In the genomic region with DNA sequence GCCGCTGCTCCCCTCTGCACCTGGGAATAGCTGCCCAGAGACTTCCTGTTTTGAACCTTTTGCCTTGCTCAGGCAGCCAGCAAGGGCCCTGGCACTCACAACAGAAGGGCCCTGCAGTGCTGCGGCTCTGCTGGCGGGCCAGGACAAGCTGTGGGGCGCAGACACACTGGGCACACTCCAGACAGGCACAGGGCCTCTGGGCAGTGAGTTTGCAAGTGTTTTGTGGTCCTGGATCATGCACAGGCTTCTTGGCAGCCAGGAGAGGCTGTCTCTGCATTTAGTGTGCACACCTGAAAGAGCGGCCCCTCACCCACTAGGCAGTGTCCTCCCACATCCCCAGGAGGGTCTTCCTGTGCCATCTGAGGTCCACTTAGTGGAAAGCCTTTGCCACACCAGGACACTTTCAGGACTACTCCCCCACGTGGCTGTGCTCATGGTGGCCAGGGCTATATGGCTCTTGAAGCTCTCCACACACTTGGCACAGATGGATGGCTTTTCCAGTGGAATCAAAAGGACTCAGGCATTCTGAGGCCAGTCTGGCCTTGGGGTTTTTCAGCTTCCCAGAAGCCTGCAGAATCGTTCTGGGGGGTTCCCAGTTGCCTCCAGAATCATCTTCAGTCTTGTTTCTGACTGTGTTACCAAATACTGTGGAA, we compare ENCODE assay signal across 16 cellular contexts. TPM values are rescaled to one million over a fixed set of nuclear protein-coding genes. Genes with fewer than 3 reads are reported as not detected.
A peak's percentile ranks its signal among the peaks of the same experiment; 100 is the strongest.
DNase-seq lines count a peak whose midpoint lies in the region; ATAC-seq and TF ChIP-seq lines count a peak whose summit lies in the region.
"Had no signal": no experiment of that assay in that cellular context is flagged by ENCODE, and none has a peak within 500 bp of the region (broad histone marks: within the 10 kb centered on the region; RNA-seq: fewer than 3 reads in every experiment).

No MANE protein-coding gene starts in this region.

- no peaks in the 10 kb centered on the region for H3K9me3 ChIP-seq in OCI-LY7 (ENCODE audit: low read length)
- no peaks in the 10 kb centered on the region for H3K9me3 ChIP-seq in ascending aorta
- H3K9me3 ChIP-seq: esophagus squamous epithelium, pancreas, vagina had no signal

- POLR2A ChIA-PET in OCI-LY7 (lab: Charles Lee), result interaction anchor here (1.2 kb wide), 1 partner anchor 30 kb away, joined by 3 read pairs; a partner anchor contains a TSS

- peak overlapping the region; percentile 52 for H3K4me3 Mint-ChIP-seq in activated naive CD4-positive, alpha-beta T cell treated with anti-CD3 and anti-CD28 coated beads, Interleukin-2, amount 50 U/mL, for 24 hours
- peak overlapping the region; percentile 55 to 64 for H3K4me3 Mint-ChIP-seq in stimulated activated naive CD8-positive, alpha-beta T cell treated with anti-CD3 and anti-CD28 coated beads, Interleukin-15, amount 100 ng/mL, for 72 hours
- H3K4me3 Mint-ChIP-seq: dendritic cell treated with granulocyte-macrophage colony-stimulating factor and Interleukin-4, amounts not matched to agents 40 ng/mL and 50 ng/mL, for 4 days had no signal

- BruUV-seq in OCI-LY7 (replicated peaks; lab: Mats Ljungman, UMichigan), result no TSS peak

- DNase-seq in activated naive CD4-positive, alpha-beta T cell treated with anti-CD3 and anti-CD28 coated beads, Interleukin-2, amount 50 U/mL, for 16 hours, result no peak
- DNase-seq in OCI-LY7 (ENCODE audit: low spot score), result peak; percentile 63
- peak; percentile 55 for DNase-seq in coronary artery (ENCODE audit: low spot score)
- DNase-seq in stimulated activated naive CD8-positive, alpha-beta T cell treated with anti-CD3 and anti-CD28 coated beads, Interleukin-15, amount 100 ng/mL, for 72 hours, result no peak
- no peak for DNase-seq in occipital lobe (lab: John Stamatoyannopoulos, UW)
- DNase-seq in ascending aorta (ENCODE audit: low spot score in 2 of 2), result no peak
- DNase-seq: DMS153, esophagus squamous epithelium, GOT3, NCI-H1105 treated with DMSO at 0.1 percent for 48 hours, NCI-H510A treated with DMSO at 0.1 percent for 48 hours had no signal

- no peak overlapping the region for H3K4me3 ChIP-seq in OCI-LY7 (ENCODE audit: low read depth, low read length, poor library complexity, severe bottlenecking)
- H3K4me3 ChIP-seq in coronary artery, result no peak overlapping the region
- H3K4me3 ChIP-seq in ascending aorta, result no peak overlapping the region
- H3K4me3 ChIP-seq: esophagus squamous epithelium, pancreas, vagina had no signal

- H3K4me2 ChIP-seq in OCI-LY7 (ENCODE audit: low read length), result peak overlapping the region; percentile 25

- ATAC-seq in stimulated activated naive CD8-positive, alpha-beta T cell treated with anti-CD3 and anti-CD28 coated beads, Interleukin-15, amount 100 ng/mL, for 72 hours, result no peak
- no peak for ATAC-seq in GM18907 (IDR thresholded peaks at IDR 0.05; ENCODE audit: unreplicated experiment)
- ATAC-seq: pancreas had no signal

- H3K4me1 ChIP-seq in OCI-LY7 (ENCODE audit: insufficient read depth, low read length, poor library complexity, severe bottlenecking) (peaks cover 63% of the 10 kb centered on the region), ascending aorta (peaks cover 2 to 4% of the 10 kb centered on the region in 2 donors)
- H3K4me1 ChIP-seq: pancreas had no signal

- no peaks in the 10 kb centered on the region for H3K79me2 ChIP-seq in OCI-LY7 (ENCODE audit: insufficient read depth, low read depth, low read length)

- TF ChIP-seq CTCF in OCI-LY7 (conservative IDR thresholded peaks at IDR 0.05; ENCODE audit: low read length) (peak; percentile 33; the same call in 1 of the 2 replicates), coronary artery (IDR thresholded peaks at IDR 0.05) (no peak), ascending aorta (IDR thresholded peaks at IDR 0.05) (no peak)

- peak overlapping the region; percentile 91 for H3K27ac Mint-ChIP-seq in activated naive CD4-positive, alpha-beta T cell treated with anti-CD3 and anti-CD28 coated beads, Interleukin-2, amount 50 U/mL, for 24 hours
- H3K27ac Mint-ChIP-seq in stimulated activated naive CD8-positive, alpha-beta T cell treated with anti-CD3 and anti-CD28 coated beads, Interleukin-15, amount 100 ng/mL, for 72 hours, result peak overlapping the region; percentile 52 to 63
- H3K27ac Mint-ChIP-seq: dendritic cell treated with granulocyte-macrophage colony-stimulating factor and Interleukin-4, amounts not matched to agents 40 ng/mL and 50 ng/mL, for 4 days had no signal

- no peaks in the 10 kb centered on the region for H3K9me2 ChIP-seq in OCI-LY7 (ENCODE audit: insufficient read depth, low read length)

- no peaks in the 10 kb centered on the region for H4K20me1 ChIP-seq in OCI-LY7 (ENCODE audit: insufficient read depth, low read length)

- H3K36me3 Mint-ChIP-seq in activated naive CD4-positive, alpha-beta T cell treated with anti-CD3 and anti-CD28 coated beads, Interleukin-2, amount 50 U/mL, for 24 hours, result no peaks in the 10 kb centered on the region

- H3K27ac ChIP-seq in OCI-LY7 (ENCODE audit: low read depth, low read length, poor library complexity, severe bottlenecking) (no peak overlapping the region), coronary artery (no peak overlapping the region), ascending aorta (no peak overlapping the region)
- H3K27ac ChIP-seq: pancreas, vagina had no signal

- no peaks in the 10 kb centered on the region for H3K9me3 Mint-ChIP-seq in activated naive CD4-positive, alpha-beta T cell treated with anti-CD3 and anti-CD28 coated beads, Interleukin-2, amount 50 U/mL, for 24 hours
- H3K9me3 Mint-ChIP-seq in stimulated activated naive CD8-positive, alpha-beta T cell treated with anti-CD3 and anti-CD28 coated beads, Interleukin-15, amount 100 ng/mL, for 72 hours, result no peaks in the 10 kb centered on the region
- H3K9me3 Mint-ChIP-seq: dendritic cell treated with granulocyte-macrophage colony-stimulating factor and Interleukin-4, amounts not matched to agents 40 ng/mL and 50 ng/mL, for 4 days had no signal

- no peaks in the 10 kb centered on the region for H3K27me3 Mint-ChIP-seq in activated naive CD4-positive, alpha-beta T cell treated with anti-CD3 and anti-CD28 coated beads, Interleukin-2, amount 50 U/mL, for 24 hours
- no peaks in the 10 kb centered on the region for H3K27me3 Mint-ChIP-seq in stimulated activated naive CD8-positive, alpha-beta T cell treated with anti-CD3 and anti-CD28 coated beads, Interleukin-15, amount 100 ng/mL, for 72 hours

- CTCF ChIA-PET in OCI-LY7 (lab: Charles Lee; ENCODE audit: unreplicated experiment), result interaction anchor here (0.8 to 1.5 kb wide), 2 partner anchors 14 to 20 kb away, joined by 3 read pairs; no protein-coding TSS in a partner anchor

- H3K4me1 Mint-ChIP-seq in activated naive CD4-positive, alpha-beta T cell treated with anti-CD3 and anti-CD28 coated beads, Interleukin-2, amount 50 U/mL, for 24 hours, result peaks cover 88% of the 10 kb centered on the region
- peaks cover 91% of the 10 kb centered on the region for H3K4me1 Mint-ChIP-seq in stimulated activated naive CD8-positive, alpha-beta T cell treated with anti-CD3 and anti-CD28 coated beads, Interleukin-15, amount 100 ng/mL, for 72 hours

- H3K36me3 ChIP-seq in OCI-LY7 (ENCODE audit: insufficient read depth, low read length) (no peaks in the 10 kb centered on the region), ascending aorta (peaks cover 9 to 33% of the 10 kb centered on the region in 2 donors)

- H3K27me3 ChIP-seq in ascending aorta, result no peaks in the 10 kb centered on the region
- H3K27me3 ChIP-seq: esophagus squamous epithelium, pancreas, vagina had no signal

- 0 out of 2 replicates have a peak overlapping the region, but pooled peaks have one; percentile 26 for H2AFZ ChIP-seq in OCI-LY7 (ENCODE audit: low read length)

- intact Hi-C loops in OCI-LY7 (cut with micrococcal nuclease; ENCODE audit: unreplicated experiment), result loop anchor here (10.0 kb wide), 1 partner anchor 506 kb away; a partner anchor contains a TSS
- intact Hi-C loops in ascending aorta (cut with DNase I), result no loop called here

RNA-seq across cellular contexts. Expression of a gene that starts 5.0 kb away (rescaled TPM):
- total RNA-seq in OCI-LY7 (2014; rRNA removed; shearing (Covaris generic)), result 35.2 and 38.6 TPM in 2 replicates
- total RNA-seq in OCI-LY7 (2022) (48.1 and 48.3 TPM in 2 replicates), occipital lobe (112 TPM), ascending aorta (29.5 TPM)

RNA-seq across cellular contexts. Expression of a gene that starts 30.6 kb away (rescaled TPM):
- 7.9 and 9.2 TPM in 2 replicates for total RNA-seq in OCI-LY7 (2014; rRNA removed; shearing (Covaris generic))
- total RNA-seq in OCI-LY7 (2022) (9.1 and 12.1 TPM in 2 replicates), occipital lobe (10.0 TPM), ascending aorta (1.7 TPM)

Comparison
In these comparisons a context has a peak if more than half of its experiments do, and no peak if none do; other contexts are left out.
1. DNase-seq: peak in OCI-LY7 (single experiment) and coronary artery (single experiment); none in activated naive CD4-positive, alpha-beta T cell treated with anti-CD3 and anti-CD28 coated beads, Interleukin-2, amount 50 U/mL, for 16 hours (single experiment), stimulated activated naive CD8-positive, alpha-beta T cell treated with anti-CD3 and anti-CD28 coated beads, Interleukin-15, amount 100 ng/mL, for 72 hours (0 of 2), occipital lobe (single experiment) and ascending aorta (0 of 2).